Comparison of ENCODE assay signal across 1 cellular context in the genomic region with DNA sequence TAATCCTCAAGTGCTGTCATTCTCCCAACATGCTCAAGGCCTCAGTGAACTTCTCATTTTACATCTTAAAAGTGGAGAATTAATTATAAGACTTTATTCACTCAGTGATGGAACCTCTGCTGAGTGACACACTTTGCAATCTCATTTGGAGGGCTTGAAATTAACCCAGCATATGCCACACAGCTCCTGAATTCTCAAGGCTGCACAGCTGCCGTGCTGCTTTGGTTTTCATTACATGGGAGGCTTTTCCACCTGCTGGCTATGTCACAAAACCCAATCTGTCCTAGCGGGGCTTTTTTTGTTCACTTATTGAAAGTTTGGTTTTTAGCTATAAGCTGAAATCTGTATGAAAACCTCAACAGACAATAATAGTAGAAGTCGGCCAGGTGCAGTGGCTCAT.
TF ChIP-seq lines count a peak whose summit lies in the region.

No MANE protein-coding gene starts in this region.

TF ChIP-seq in H1, 55 proteins besides CTCF, POLR2A, EP300 and RAD21:
- no peak for TF ChIP-seq CEBPB (IDR thresholded peaks at IDR 0.05; ENCODE audit: low read depth, low read length)
- TF ChIP-seq JUN (IDR thresholded peaks at IDR 0.05; ENCODE audit: low read depth, low read length) = no peak
- no peak for TF ChIP-seq SUZ12 (IDR thresholded peaks at IDR 0.05; ENCODE audit: low read length)
- no peak for TF ChIP-seq NRF1 (IDR thresholded peaks at IDR 0.05; ENCODE audit: low read depth, low read length)
- no peak for TF ChIP-seq EGR1 (IDR thresholded peaks at IDR 0.05; ENCODE audit: borderline replicate concordance, low read depth, low read length)
- TF ChIP-seq BRCA1 (IDR thresholded peaks at IDR 0.05; ENCODE audit: low read depth, low read length) = no peak
- no peak for TF ChIP-seq CHD2 (IDR thresholded peaks at IDR 0.05; ENCODE audit: low read length)
- TF ChIP-seq SIX5 (IDR thresholded peaks at IDR 0.05; ENCODE audit: low read depth, low read length) = no peak
- TF ChIP-seq HDAC6 (IDR thresholded peaks at IDR 0.05; ENCODE audit: low read depth, low read length) = no peak
- TF ChIP-seq ATF3 (IDR thresholded peaks at IDR 0.05; ENCODE audit: insufficient read depth, low read depth, low read length) = no peak
